Comparison of ENCODE assay signal across 14 cellular contexts in the genomic region with DNA sequence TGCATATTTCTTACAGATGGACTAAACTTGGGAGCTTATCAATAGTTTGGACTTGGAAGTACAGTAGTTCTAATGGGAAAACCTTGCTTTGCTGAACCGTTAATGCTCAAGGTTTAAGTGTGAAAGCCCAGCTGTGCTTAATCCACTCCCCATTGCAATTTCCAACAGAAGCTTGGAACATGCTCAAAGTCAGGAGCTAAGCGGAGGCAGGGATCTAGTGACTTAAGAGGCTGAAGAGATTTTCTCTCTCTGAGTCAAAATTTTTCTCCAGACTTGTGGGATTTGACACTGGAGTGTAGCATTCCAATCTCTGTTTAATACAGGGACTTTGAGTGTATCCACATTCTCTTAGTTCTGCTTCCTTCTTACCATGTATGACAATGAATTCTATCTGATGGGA.
"Had no signal": no experiment of that assay in that cellular context is flagged by ENCODE, and none has a peak within 500 bp of the region (broad histone marks: within the 10 kb centered on the region; RNA-seq: fewer than 3 reads in every experiment).

No MANE protein-coding gene starts in this region.

- H3K4me3 Mint-ChIP-seq: activated naive CD4-positive, alpha-beta T cell treated with anti-CD3 and anti-CD28 coated beads for 36 hours; nephron had no signal

- H3K9me3 Mint-ChIP-seq: activated naive CD4-positive, alpha-beta T cell treated with anti-CD3 and anti-CD28 coated beads for 36 hours; activated T-helper 2 cell treated with anti-CD3 and anti-CD28 coated beads, Interferon-gamma antibody, Interleukin-2, Interleukin-4, amounts not matched to agents 10 μg/mL and 5 μg/mL and 100 μg/mL, durations not matched to agents 14 hours and 24 hours and 36 hours; nephron had no signal

- DNase-seq: activated naive CD4-positive, alpha-beta T cell treated with anti-CD3 and anti-CD28 coated beads for 36 hours; hypothalamus; occipital lobe; right cardiac atrium; small intestine; stimulated activated CD4-positive, alpha-beta T cell treated with anti-CD3 and anti-CD28 coated beads, Interleukin-4, amount 100 ng/mL, for 4 hours; stimulated activated CD8-positive, alpha-beta memory T cell treated with anti-CD3 and anti-CD28 coated beads, Interleukin-4, amount 100 ng/mL, for 48 hours; stimulated activated naive CD4-positive, alpha-beta T cell treated with Interleukin-2 at 50 U/mL for 16 hours; transverse colon had no signal

- H3K4me1 Mint-ChIP-seq: nephron had no signal

- H3K9me3 ChIP-seq: ascending aorta, transverse colon had no signal

- H3K4me3 ChIP-seq: ascending aorta, cardiac muscle cell, transverse colon had no signal

- ATAC-seq: right cardiac atrium had no signal

- H3K36me3 ChIP-seq: ascending aorta, cardiac muscle cell, transverse colon had no signal

- H3K4me1 ChIP-seq: ascending aorta, transverse colon had no signal

- H3K27me3 ChIP-seq: ascending aorta, cardiac muscle cell, transverse colon had no signal

- H3K27ac Mint-ChIP-seq: activated naive CD4-positive, alpha-beta T cell treated with anti-CD3 and anti-CD28 coated beads for 36 hours; activated T-helper 2 cell treated with anti-CD3 and anti-CD28 coated beads, Interferon-gamma antibody, Interleukin-2, Interleukin-4, amounts not matched to agents 10 μg/mL and 5 μg/mL and 100 μg/mL, durations not matched to agents 14 hours and 24 hours and 36 hours; nephron had no signal

- H3K27ac ChIP-seq: ascending aorta, cardiac muscle cell, epithelial cell of prostate, transverse colon had no signal
